In genomic region chr20:32263398-32263954, GRCh38 we compare ENCODE assay signal across 1 cellular context.
A peak's percentile ranks its signal among the peaks of the same experiment; 100 is the strongest.
TF ChIP-seq lines count a peak whose summit lies in the region.

No MANE protein-coding gene starts in this region.

TF ChIP-seq in HepG2, 621 proteins besides CTCF, POLR2A, EP300 and RAD21 (continued from another document):
- TF ChIP-seq ZHX2 (IDR thresholded peaks at IDR 0.05; ENCODE audit: low read depth) (no peak), ZHX2 (CRISPR knock-in tag; IDR thresholded peaks at IDR 0.05; ENCODE audit: borderline replicate concordance) (no peak), NR1H2 (CRISPR knock-in tag; IDR thresholded peaks at IDR 0.05; ENCODE audit: borderline replicate concordance, low read depth) (no peak), HDAC2 (CRISPR knock-in tag; IDR thresholded peaks at IDR 0.05) (peak; percentile 72), ARNT (IDR thresholded peaks at IDR 0.05) (no peak), GRHL1 (CRISPR knock-in tag; conservative IDR thresholded peaks at IDR 0.05) (no peak), SUZ12 (IDR thresholded peaks at IDR 0.05; ENCODE audit: low read depth, low read length) (no peak), MIER2 (CRISPR knock-in tag; IDR thresholded peaks at IDR 0.05) (no peak), ZFP36L2 (CRISPR knock-in tag; IDR thresholded peaks at IDR 0.05) (no peak), ZNF670 (CRISPR knock-in tag; IDR thresholded peaks at IDR 0.05; ENCODE audit: borderline replicate concordance) (0 out of 2 replicates have a peak, but pooled peaks have one; percentile 32), MZF1 (CRISPR knock-in tag; IDR thresholded peaks at IDR 0.05; ENCODE audit: borderline replicate concordance) (no peak), KDM4B (CRISPR knock-in tag; IDR thresholded peaks at IDR 0.05) (no peak), JUN (CRISPR knock-in tag; IDR thresholded peaks at IDR 0.05) (no peak), ZNF782 (CRISPR knock-in tag; IDR thresholded peaks at IDR 0.05; ENCODE audit: borderline replicate concordance) (no peak), BHLHE40 (IDR thresholded peaks at IDR 0.05; ENCODE audit: low read length) (no peak), ZNF468 (CRISPR knock-in tag; IDR thresholded peaks at IDR 0.05) (no peak), TERF1 (CRISPR knock-in tag; IDR thresholded peaks at IDR 0.05) (no peak), ZBTB7A (CRISPR knock-in tag; IDR thresholded peaks at IDR 0.05) (no peak), THAP11 (CRISPR knock-in tag; IDR thresholded peaks at IDR 0.05) (peak; percentile 63), ATRX (CRISPR knock-in tag; IDR thresholded peaks at IDR 0.05; ENCODE audit: borderline replicate concordance) (no peak), ZNF326 (CRISPR knock-in tag; IDR thresholded peaks at IDR 0.05; ENCODE audit: borderline replicate concordance) (no peak), SIX1 (CRISPR knock-in tag; IDR thresholded peaks at IDR 0.05; ENCODE audit: borderline replicate concordance) (peak; percentile 68; the same call in 1 of the 2 replicates), SMC3 (IDR thresholded peaks at IDR 0.05; ENCODE audit: low read length) (no peak), ZNF484 (CRISPR knock-in tag; IDR thresholded peaks at IDR 0.05; ENCODE audit: borderline replicate concordance, low read depth) (no peak), AKNA (CRISPR knock-in tag; IDR thresholded peaks at IDR 0.05; ENCODE audit: borderline replicate concordance) (no peak), ZBTB4 (CRISPR knock-in tag; IDR thresholded peaks at IDR 0.05; ENCODE audit: borderline replicate concordance) (no peak), ZNF282 (IDR thresholded peaks at IDR 0.05; ENCODE audit: partially characterized antibody) (no peak), TBX3 (IDR thresholded peaks at IDR 0.05; ENCODE audit: borderline replicate concordance) (peak; percentile 42), ZNF564 (CRISPR knock-in tag; IDR thresholded peaks at IDR 0.05) (no peak), KAT2B (IDR thresholded peaks at IDR 0.05; ENCODE audit: borderline replicate concordance, low read depth, low read length) (peak; percentile 76), ZNF12 (CRISPR knock-in tag; IDR thresholded peaks at IDR 0.05) (no peak), ZNF3 (CRISPR knock-in tag; IDR thresholded peaks at IDR 0.05) (no peak), ZMYM3 (CRISPR knock-in tag; IDR thresholded peaks at IDR 0.05) (peak; percentile 99), NR2C2 (CRISPR knock-in tag; IDR thresholded peaks at IDR 0.05; ENCODE audit: borderline replicate concordance) (no peak)
